In genomic region chr10:71590786-71591350, GRCh38 we compare ENCODE assay signal across 1 cellular context.
TF ChIP-seq lines count a peak whose summit lies in the region.

No MANE protein-coding gene starts in this region.

TF ChIP-seq in H1, 55 proteins besides CTCF, POLR2A, EP300 and RAD21 (continued from another document):
- TF ChIP-seq RNF2 (IDR thresholded peaks at IDR 0.05; ENCODE audit: borderline replicate concordance, low read depth, low read length, missing control alignments, poor library complexity, severe bottlenecking) (no peak), ASH2L (IDR thresholded peaks at IDR 0.05; ENCODE audit: low read length) (no peak), FOSL1 (IDR thresholded peaks at IDR 0.05; ENCODE audit: insufficient read depth, low read depth, low read length) (no peak), CEBPB (IDR thresholded peaks at IDR 0.05; ENCODE audit: low read depth, low read length) (no peak), POLR2AphosphoS5 (IDR thresholded peaks at IDR 0.05; ENCODE audit: low read depth, low read length) (no peak)
